ENCODE assay signal across 9 cellular contexts in the genomic region with DNA sequence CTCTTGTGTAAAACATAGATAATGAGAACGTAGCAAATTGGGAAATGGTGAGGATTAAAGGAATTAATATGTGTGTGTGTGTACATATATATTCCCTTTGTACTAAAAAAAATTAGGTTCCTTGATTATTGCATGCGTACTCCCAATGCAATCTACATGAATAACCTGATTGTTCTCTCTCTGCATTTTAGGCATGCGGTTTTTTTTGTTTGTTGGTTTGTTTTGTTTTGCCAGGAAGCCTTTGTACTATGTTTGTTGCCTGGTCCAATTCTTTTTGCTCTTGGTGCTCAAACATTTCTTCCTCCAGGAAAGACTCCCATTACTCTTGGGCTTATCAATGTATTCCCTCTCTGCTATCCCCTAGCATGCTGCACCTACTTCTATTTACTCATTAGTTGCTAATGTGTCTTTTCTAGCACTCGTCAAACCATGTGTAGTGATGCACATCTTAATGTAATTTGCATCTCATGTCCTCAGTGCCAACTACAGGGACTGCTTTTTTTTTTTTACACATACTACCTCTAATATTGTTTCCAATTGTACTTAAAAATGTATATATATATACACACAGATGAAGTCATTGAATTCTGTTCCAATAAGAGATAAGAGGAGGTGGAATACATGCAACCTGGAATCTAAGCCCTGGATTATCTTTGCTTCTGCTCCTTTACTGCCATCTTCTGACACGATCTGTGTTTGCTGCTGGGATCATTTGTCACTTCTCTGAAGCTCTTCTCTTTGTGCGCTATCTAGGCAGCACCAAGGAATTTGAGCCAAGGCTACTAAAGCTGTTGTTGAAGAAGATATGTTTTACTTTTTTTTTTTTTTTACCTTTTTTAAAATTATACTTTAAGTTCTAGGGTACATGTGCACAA.
DNase-seq lines count a peak whose midpoint lies in the region; ATAC-seq and TF ChIP-seq lines count a peak whose summit lies in the region.
"Had no signal": no experiment of that assay in that cellular context is flagged by ENCODE, and none has a peak within 500 bp of the region (broad histone marks: within the 10 kb centered on the region; RNA-seq: fewer than 3 reads in every experiment).

No MANE protein-coding gene starts in this region.

- H2AFZ ChIP-seq in mammary epithelial cell (ENCODE audit: low read depth, low read length) (no peak overlapping the region), osteoblast (ENCODE audit: low read length) (no peak overlapping the region)

- H3K27me3 ChIP-seq in mammary epithelial cell (ENCODE audit: insufficient read depth, low read length) = no peaks in the 10 kb centered on the region
- H3K27me3 ChIP-seq in osteoblast (ENCODE audit: insufficient read depth, low read length) = no peaks in the 10 kb centered on the region
- H3K27me3 ChIP-seq: SJSA1 had no signal

- H3K9ac ChIP-seq in mammary epithelial cell (ENCODE audit: insufficient read depth, low read length) = no peak overlapping the region

- H3K4me2 ChIP-seq in mammary epithelial cell (ENCODE audit: insufficient read depth, low read depth, low read length) = no peak overlapping the region
- H3K4me2 ChIP-seq in osteoblast (ENCODE audit: insufficient read depth, low read length) = no peak overlapping the region

- H3K36me3 ChIP-seq in mammary epithelial cell (ENCODE audit: insufficient read depth, low read length) (no peaks in the 10 kb centered on the region), osteoblast (ENCODE audit: insufficient read depth, low read length) (no peaks in the 10 kb centered on the region)
- H3K36me3 ChIP-seq: SJSA1 had no signal

- H3K36me3 Mint-ChIP-seq in stimulated activated memory B cell treated with anti-CD40 and anti-IgM and Interleukin-4, amounts not matched to agents 10 μg/mL and 1 μg/mL and 100 μg/mL, for 72 hours = no peaks in the 10 kb centered on the region

- DNase-seq in GM13976 (ENCODE audit: low spot score) = no peak
- peak; percentile 32 for DNase-seq in mammary epithelial cell
- no peak for DNase-seq in osteoblast (ENCODE audit: insufficient read length, low spot score, missing footprints)
- no peak for DNase-seq in NCI-H446 (lab: John Stamatoyannopoulos, UW)

- H3K4me3 Mint-ChIP-seq in stimulated activated memory B cell treated with anti-CD40 and anti-IgM and Interleukin-4, amounts not matched to agents 10 μg/mL and 1 μg/mL and 100 μg/mL, for 72 hours = no peak overlapping the region

- H3K27ac ChIP-seq in mammary epithelial cell (ENCODE audit: insufficient read depth, low read depth, low read length) = no peak overlapping the region
- no peak overlapping the region for H3K27ac ChIP-seq in osteoblast (ENCODE audit: low read depth, low read length)
- H3K27ac ChIP-seq: SJSA1 had no signal

- H4K20me1 ChIP-seq in mammary epithelial cell (ENCODE audit: insufficient read depth, low read length) (no peaks in the 10 kb centered on the region), osteoblast (ENCODE audit: insufficient read depth, low read length) (no peaks in the 10 kb centered on the region)

- H3K9me3 ChIP-seq in mammary epithelial cell (replicated peaks; ENCODE audit: insufficient read depth, low read length) (no peaks in the 10 kb centered on the region), osteoblast (ENCODE audit: low read depth, low read length) (no peaks in the 10 kb centered on the region)
- H3K9me3 ChIP-seq: SJSA1 had no signal

- no peak overlapping the region for H3K4me3 ChIP-seq in mammary epithelial cell (replicated peaks in 1 of 3; ENCODE audit: insufficient read depth in 1 of 3, low read depth in 2 of 3, low read length in 3 of 3)
- no peak overlapping the region for H3K4me3 ChIP-seq in osteoblast (ENCODE audit: insufficient read depth, low read length)
- H3K4me3 ChIP-seq: SJSA1 had no signal

- H3K27me3 Mint-ChIP-seq in stimulated activated memory B cell treated with anti-CD40 and anti-IgM and Interleukin-4, amounts not matched to agents 10 μg/mL and 1 μg/mL and 100 μg/mL, for 72 hours = no peaks in the 10 kb centered on the region

- H3K4me1 ChIP-seq in mammary epithelial cell (ENCODE audit: insufficient read depth, low read length) = no peaks in the 10 kb centered on the region
- H3K4me1 ChIP-seq in osteoblast (ENCODE audit: insufficient read depth, low read length) = no peaks in the 10 kb centered on the region
- H3K4me1 ChIP-seq: SJSA1 had no signal

- intact Hi-C loops in mammary epithelial cell (cut with micrococcal nuclease) = loop anchor here (1.0 kb wide), 2 partner anchors 93 to 152 kb away; no protein-coding TSS in a partner anchor

- in situ Hi-C loops in GM13976 (cut with MboI; ENCODE audit: low sequenced_read_pairs, unreplicated experiment) = no loop called here
- in situ Hi-C loops in mammary epithelial cell (cut with MboI; ENCODE audit: low sequenced_read_pairs in 2 of 2) = no loop called here

- H3K79me2 ChIP-seq in mammary epithelial cell (ENCODE audit: insufficient read depth, low read length) = no peaks in the 10 kb centered on the region
- no peaks in the 10 kb centered on the region for H3K79me2 ChIP-seq in osteoblast (ENCODE audit: insufficient read depth, low read length)

- BruUV-seq in mammary epithelial cell (replicated peaks; lab: Mats Ljungman, UMichigan) = no TSS peak

- ATAC-seq in HG03039 (IDR thresholded peaks at IDR 0.05; ENCODE audit: unreplicated experiment) = peak; percentile 59
- no peak for ATAC-seq in GM21360 (IDR thresholded peaks at IDR 0.05; ENCODE audit: unreplicated experiment)
- no peak for ATAC-seq in stimulated activated memory B cell treated with anti-CD40 and anti-IgM and Interleukin-4, amounts not matched to agents 10 μg/mL and 1 μg/mL and 100 μg/mL, for 72 hours
- ATAC-seq in GM18519 (IDR thresholded peaks at IDR 0.05; ENCODE audit: low FRiP score, unreplicated experiment) = no peak

- no peaks in the 10 kb centered on the region for H3K9me3 Mint-ChIP-seq in stimulated activated memory B cell treated with anti-CD40 and anti-IgM and Interleukin-4, amounts not matched to agents 10 μg/mL and 1 μg/mL and 100 μg/mL, for 72 hours

- H3K27ac Mint-ChIP-seq in stimulated activated memory B cell treated with anti-CD40 and anti-IgM and Interleukin-4, amounts not matched to agents 10 μg/mL and 1 μg/mL and 100 μg/mL, for 72 hours = no peak overlapping the region

- H3K4me1 Mint-ChIP-seq in stimulated activated memory B cell treated with anti-CD40 and anti-IgM and Interleukin-4, amounts not matched to agents 10 μg/mL and 1 μg/mL and 100 μg/mL, for 72 hours = peaks cover 8% of the 10 kb centered on the region

- CTCF ChIA-PET in mammary epithelial cell (lab: Charles Lee; ENCODE audit: low non-redundant PET) = interaction anchor here (0.8 to 1.0 kb wide), 2 partner anchors 91 to 152 kb away, joined by 7 to 20 read pairs; no protein-coding TSS in a partner anchor

- 52% methylated on average over 6 of the region's 6 CpGs for WGBS in mammary epithelial cell (ENCODE audit: low coverage, missing lambda C conversion rate)

- dilution Hi-C loops in mammary epithelial cell (cut with HindIII; ENCODE audit: low sequenced_read_pairs) = no loop called here

- TF ChIP-seq CTCF in GM13976 (IDR thresholded peaks at IDR 0.05; ENCODE audit: borderline replicate concordance, control extremely low read depth, extremely low read depth, insufficient read depth, missing control alignments) (peak; percentile 35), mammary epithelial cell (conservative IDR thresholded peaks at IDR 0.05 in 1 of 2, IDR thresholded peaks at IDR 0.05 in 1 of 2; ENCODE audit: extremely low read depth in 1 of 2, insufficient read depth in 1 of 2, low read depth in 1 of 2, low read length in 2 of 2) (peak; percentile 20 to 35), osteoblast (IDR thresholded peaks at IDR 0.05; ENCODE audit: extremely low read depth, low read depth, low read length) (peak; percentile 14)
